ENCODE assay signal across 35 cellular contexts in the genomic region with DNA sequence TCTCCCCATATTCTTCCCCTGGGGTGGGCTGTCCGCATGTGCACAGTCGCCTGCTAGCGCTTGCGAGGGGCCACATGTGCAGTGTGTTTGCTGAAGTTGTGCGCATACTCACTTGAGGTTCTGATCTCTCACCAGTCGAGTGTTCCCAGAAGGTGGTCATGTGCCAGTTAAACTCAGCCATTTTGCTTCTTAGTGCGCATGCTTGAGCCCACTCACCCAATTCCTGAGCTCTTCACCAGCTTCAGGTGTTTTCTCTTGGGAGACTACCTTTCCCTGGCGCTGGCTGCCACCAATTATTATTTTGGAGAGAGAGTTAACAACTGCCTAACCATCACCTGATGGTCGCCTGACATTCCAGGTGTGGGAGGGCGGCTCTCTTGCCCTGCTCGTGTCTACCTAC. TPM values are rescaled to one million over a fixed set of nuclear protein-coding genes. Genes with fewer than 3 reads are reported as not detected.
"Had no signal": no experiment of that assay in that cellular context is flagged by ENCODE, and none has a peak within 500 bp of the region (broad histone marks: within the 10 kb centered on the region; RNA-seq: fewer than 3 reads in every experiment).

No MANE protein-coding gene starts in this region.

- H3K4me1 Mint-ChIP-seq: naive B cell had no signal

- H3K27ac ChIP-seq: colonic mucosa, epithelial cell of prostate, esophagus squamous epithelium, gastrocnemius medialis, heart right ventricle, left lung, lower lobe of right lung had no signal

- DNase-seq: colonic mucosa; cortex of kidney; effector CD8-positive, alpha-beta T cell; effector memory CD8-positive, alpha-beta T cell; endodermal cell; erythroblast; esophagus squamous epithelium; foreskin fibroblast; foreskin melanocyte; gastrocnemius medialis; glutamatergic neuron; head of caudate nucleus; heart right ventricle; hippocampal formation; left cardiac atrium; left lung; left ventricle myocardium superior; lower lobe of right lung; mesenchymal stem cell; mucosa of descending colon; naive B cell had no signal

- H3K36me3 ChIP-seq: colonic mucosa, esophagus squamous epithelium, gastrocnemius medialis, heart right ventricle, left lung, lower lobe of right lung had no signal

- H3K4me3 ChIP-seq: colonic mucosa, esophagus squamous epithelium, gastrocnemius medialis, heart right ventricle, left lung, lower lobe of right lung, mucosa of descending colon had no signal

- H3K27me3 Mint-ChIP-seq: dendritic cell treated with granulocyte-macrophage colony-stimulating factor and Interleukin-4, amounts not matched to agents 40 ng/mL and 50 ng/mL, for 4 days had no signal

- ATAC-seq: effector memory CD8-positive, alpha-beta T cell; esophagus mucosa; gastrocnemius medialis; heart right ventricle; left cardiac atrium; left lung; left ventricle myocardium superior; lower lobe of right lung; mucosa of descending colon had no signal

- H3K27me3 ChIP-seq: colonic mucosa, gastrocnemius medialis had no signal

- H3K4me3 Mint-ChIP-seq: dendritic cell treated with granulocyte-macrophage colony-stimulating factor and Interleukin-4, amounts not matched to agents 40 ng/mL and 50 ng/mL, for 4 days; effector memory CD8-positive, alpha-beta T cell; endodermal cell; mesothelial cell of epicardium; naive B cell had no signal

- H3K27ac Mint-ChIP-seq: dendritic cell treated with granulocyte-macrophage colony-stimulating factor and Interleukin-4, amounts not matched to agents 40 ng/mL and 50 ng/mL, for 4 days; effector memory CD8-positive, alpha-beta T cell; endodermal cell; mesothelial cell of epicardium; naive B cell had no signal

- H3K36me3 Mint-ChIP-seq: mesothelial cell of epicardium had no signal

- H3K9me3 Mint-ChIP-seq: dendritic cell treated with granulocyte-macrophage colony-stimulating factor and Interleukin-4, amounts not matched to agents 40 ng/mL and 50 ng/mL, for 4 days; effector memory CD8-positive, alpha-beta T cell had no signal

- FAIRE-seq: endometrium, islet of Langerhans, keratinocyte had no signal

- H3K4me1 ChIP-seq: colonic mucosa, esophagus squamous epithelium, gastrocnemius medialis, heart right ventricle, left lung, lower lobe of right lung had no signal

- H3K9me3 ChIP-seq: colonic mucosa, esophagus squamous epithelium, gastrocnemius medialis, heart right ventricle, lower lobe of right lung, mucosa of descending colon had no signal

RNA-seq across cellular contexts. Expression of a gene that starts 25.2 kb away (rescaled TPM):
- total RNA-seq: colonic mucosa, dermis microvascular lymphatic vessel endothelial cell, esophagus mucosa, esophagus squamous epithelium, glomerular endothelial cell, heart right ventricle, kidney epithelial cell, left cardiac atrium, left lung, left ventricle myocardium superior, lower leg skin, lower lobe of right lung, lung microvascular endothelial cell, mesenteric fat pad, mesothelial cell of epicardium, myocyte had no signal
- polyA plus RNA-seq: heart right ventricle, keratinocyte had no signal
